10 cellular contexts compared by ENCODE assay signal in genomic region chr16:84597518-84598390, GRCh38. TPM values are rescaled to one million over a fixed set of nuclear protein-coding genes. Genes with fewer than 3 reads are reported as not detected.
DNase-seq lines count a peak whose midpoint lies in the region; ATAC-seq, FAIRE-seq and TF ChIP-seq lines count a peak whose summit lies in the region.
"Had no signal": no experiment of that assay in that cellular context is flagged by ENCODE, and none has a peak within 500 bp of the region (broad histone marks: within the 10 kb centered on the region; RNA-seq: fewer than 3 reads in every experiment).

No MANE protein-coding gene starts in this region.

- peak overlapping the region; percentile 0 for H2BK15ac ChIP-seq in neuronal stem cell (ENCODE audit: low read length)

- H2BK12ac ChIP-seq in neuronal stem cell (ENCODE audit: low read length) = peak overlapping the region; percentile 27

- no peak for TF ChIP-seq CTCF in GM12865 (IDR thresholded peaks at IDR 0.05; ENCODE audit: insufficient read depth, low read depth, low read length, missing control alignments)
- no peak for TF ChIP-seq CTCF in colonic mucosa (IDR thresholded peaks at IDR 0.05)

- DNase-seq in GM12865 (ENCODE audit: low read depth) (peak; percentile 60), SJSA1 (ENCODE audit: low read depth in 1 of 2, low spot score in 2 of 2) (peak in 1 of 2 experiments; percentile 48), colonic mucosa (no peak), neuronal stem cell (ENCODE audit: low spot score) (no peak), cortex of kidney (lab: John Stamatoyannopoulos, UW) (no peak), HTR-8/SVneo (ENCODE audit: insufficient read length, low spot score) (no peak), DMS79 treated with DMSO at 0.1 percent for 48 hours (lab: John Stamatoyannopoulos, UW) (no peak)
- DNase-seq: heart right ventricle, NCI-H774 had no signal

- H3K27ac ChIP-seq in SJSA1 (peak overlapping the region; percentile 26), colonic mucosa (peak overlapping the region; percentile 30), neuronal stem cell (replicated peaks; ENCODE audit: low read length) (peak overlapping the region; percentile 16)

- H4K8ac ChIP-seq in neuronal stem cell (ENCODE audit: low read depth, low read length) = no peak overlapping the region

- H3K23ac ChIP-seq in neuronal stem cell (ENCODE audit: low read depth, low read length, poor library complexity) = no peak overlapping the region

- H3K79me1 ChIP-seq in neuronal stem cell (ENCODE audit: low read depth, low read length) = peaks cover 19% of the 10 kb centered on the region

- no CpG with 5 or more reads among the region's 14 CpGs for WGBS in neuronal stem cell (ENCODE audit: extremely low coverage in 2 of 2, insufficient read length in 2 of 2, insufficient replicate concordance in 1 of 2), 2 donors

- peaks cover 54% of the 10 kb centered on the region for H3K36me3 ChIP-seq in SJSA1
- H3K36me3 ChIP-seq in colonic mucosa = no peaks in the 10 kb centered on the region
- H3K36me3 ChIP-seq in neuronal stem cell (replicated peaks in 1 of 2; ENCODE audit: control insufficient read depth in 2 of 2, insufficient read depth in 2 of 2, low read length in 2 of 2) = peaks cover 19 to 68% of the 10 kb centered on the region in 2 donors

- H4K91ac ChIP-seq in neuronal stem cell (ENCODE audit: low read depth, low read length, poor library complexity) = no peak overlapping the region

- no peak overlapping the region for H2AK5ac ChIP-seq in neuronal stem cell (ENCODE audit: low read depth, low read length)

- intact Hi-C loops in colonic mucosa (cut with DNase I) = no loop called here

- peak overlapping the region in 1 of 2 donors; percentile 44 for H3K9ac ChIP-seq in colonic mucosa (ENCODE audit: low read depth in 2 of 2, low read length in 2 of 2)
- peak overlapping the region; percentile 46 for H3K9ac ChIP-seq in neuronal stem cell (ENCODE audit: low read depth, low read length, poor library complexity)

- no peaks in the 10 kb centered on the region for H3K9me3 ChIP-seq in SJSA1 (replicated peaks)
- H3K9me3 ChIP-seq in colonic mucosa = no peaks in the 10 kb centered on the region
- no peaks in the 10 kb centered on the region for H3K9me3 ChIP-seq in neuronal stem cell (replicated peaks in 1 of 2; ENCODE audit: control insufficient read depth in 2 of 2, insufficient read depth in 1 of 2, low read depth in 1 of 2, low read length in 2 of 2)
- H3K9me3 ChIP-seq: heart right ventricle had no signal

- no peak overlapping the region for H3K4ac ChIP-seq in neuronal stem cell (ENCODE audit: low read length)

- no peak overlapping the region for H2BK5ac ChIP-seq in neuronal stem cell (ENCODE audit: low read length)

- H3K4me1 ChIP-seq in SJSA1 (replicated peaks) = peaks cover 59% of the 10 kb centered on the region
- H3K4me1 ChIP-seq in colonic mucosa = peaks cover 4% of the 10 kb centered on the region
- peaks cover 46 to 66% of the 10 kb centered on the region in 2 donors for H3K4me1 ChIP-seq in neuronal stem cell (ENCODE audit: control insufficient read depth in 2 of 2, insufficient read depth in 1 of 2, low read depth in 1 of 2, low read length in 2 of 2)

- H2AFZ ChIP-seq in neuronal stem cell (ENCODE audit: low read length) = no peak overlapping the region

- no peak overlapping the region for H2BK120ac ChIP-seq in neuronal stem cell (ENCODE audit: low read depth, low read length)

- H3K4me3 ChIP-seq in GM12865 (ENCODE audit: low read depth, low read length) (no peak overlapping the region; the same call in 1 of the 2 replicates), SJSA1 (no peak overlapping the region), colonic mucosa (no peak overlapping the region), neuronal stem cell (ENCODE audit: low read length in 2 of 2) (no peak overlapping the region)

- peak overlapping the region; percentile 16 for H3K18ac ChIP-seq in neuronal stem cell (ENCODE audit: low read length)

- ATAC-seq in HG02970 (IDR thresholded peaks at IDR 0.05; ENCODE audit: low FRiP score, unreplicated experiment) = no peak

- FAIRE-seq in HTR-8/SVneo (lab: Jason Lieb, UNC) = no peak

- H3K4me2 ChIP-seq in neuronal stem cell (ENCODE audit: insufficient read depth, low read length, poor library complexity, severe bottlenecking) = peak overlapping the region; percentile 18

- no peak overlapping the region for H3K14ac ChIP-seq in neuronal stem cell (ENCODE audit: low read length)

- H3K27me3 ChIP-seq in SJSA1 (replicated peaks) = no peaks in the 10 kb centered on the region
- H3K27me3 ChIP-seq in colonic mucosa = no peaks in the 10 kb centered on the region
- no peaks in the 10 kb centered on the region for H3K27me3 ChIP-seq in neuronal stem cell (ENCODE audit: control insufficient read depth in 3 of 3, insufficient read depth in 3 of 3, low read depth in 1 of 3, low read length in 3 of 3)

RNA-seq across cellular contexts. Expression of gene COTL1, which starts 20.1 kb away (rescaled TPM):
- 455 and 520 TPM in 2 replicates for total RNA-seq in SJSA1 (2014; rRNA removed; shearing (Covaris generic))
- total RNA-seq in colonic mucosa = 100 to 1,000 TPM in 1 of 2 donors, 10 to 100 TPM in 1; 79.1 to 138 TPM
- polyA plus RNA-seq in neuronal stem cell (2013, experiment 1 of 2) = 222 TPM
- 221 TPM for polyA plus RNA-seq in neuronal stem cell (2013, experiment 2 of 2)

RNA-seq across cellular contexts. Expression of gene KLHL36, which starts 50.6 kb away (rescaled TPM):
- total RNA-seq in SJSA1 (2014; rRNA removed; shearing (Covaris generic)) = 33.3 and 45.8 TPM in 2 replicates
- 10 to 100 TPM; 49.7 to 62.7 TPM for total RNA-seq in colonic mucosa
- 7.4 TPM for polyA plus RNA-seq in neuronal stem cell (2013, experiment 1 of 2)
- 8.0 TPM for polyA plus RNA-seq in neuronal stem cell (2013, experiment 2 of 2)
